ENCODE assay signal across 9 cellular contexts in the genomic region with DNA sequence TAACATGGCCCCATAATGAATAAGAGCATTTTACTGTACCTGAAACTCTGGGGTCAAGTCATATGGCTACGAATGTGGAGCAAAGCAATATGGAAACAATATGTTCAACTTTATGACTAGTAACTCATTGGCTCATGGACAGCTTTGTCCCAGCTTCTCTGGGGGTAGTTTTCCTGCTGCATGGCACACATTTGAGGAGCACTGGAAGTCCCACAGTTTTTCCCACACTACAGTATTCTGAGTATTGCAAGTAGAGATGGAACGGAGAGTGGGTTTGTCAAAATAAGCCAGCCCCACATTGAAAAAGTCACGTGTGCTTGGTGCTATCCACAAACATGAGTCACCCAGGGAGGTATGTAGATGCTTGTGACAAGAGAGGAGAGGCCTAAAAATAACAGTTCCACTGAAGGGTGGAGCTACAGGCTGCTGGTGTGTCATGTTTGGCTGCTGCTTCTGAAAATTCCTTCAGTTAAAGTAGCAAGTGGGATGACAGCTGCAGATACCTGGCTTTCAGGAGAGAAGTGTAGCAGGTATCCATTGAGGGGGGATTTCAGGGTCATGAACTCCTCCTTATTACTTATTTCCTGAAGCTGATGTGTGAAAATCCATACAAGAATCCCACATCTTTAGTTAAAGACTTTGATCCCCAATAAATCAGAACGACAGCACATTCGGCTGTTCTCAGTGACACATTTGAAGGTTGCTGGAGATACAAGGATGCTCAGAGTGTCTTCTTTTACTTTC. TPM values are rescaled to one million over a fixed set of nuclear protein-coding genes. Genes with fewer than 3 reads are reported as not detected.
DNase-seq lines count a peak whose midpoint lies in the region; ATAC-seq, FAIRE-seq and TF ChIP-seq lines count a peak whose summit lies in the region.
"Had no signal": no experiment of that assay in that cellular context is flagged by ENCODE, and none has a peak within 500 bp of the region (broad histone marks: within the 10 kb centered on the region; RNA-seq: fewer than 3 reads in every experiment).

No MANE protein-coding gene starts in this region.

- no peak for TF ChIP-seq POLR2A in suprapubic skin (IDR thresholded peaks at IDR 0.05)

- no peak for TF ChIP-seq CTCF in suprapubic skin (IDR thresholded peaks at IDR 0.05)

- H3K4me1 ChIP-seq in suprapubic skin, result peaks cover 25% of the 10 kb centered on the region

- no peaks in the 10 kb centered on the region for H3K9me3 ChIP-seq in suprapubic skin

- H3K4me3 ChIP-seq in suprapubic skin, result no peak overlapping the region

- H3K27ac ChIP-seq in suprapubic skin, result peak overlapping the region; percentile 40

- H3K27me3 ChIP-seq in suprapubic skin, result no peaks in the 10 kb centered on the region

- ATAC-seq in activated CD4-positive, CD25-positive, alpha-beta regulatory T cell treated with anti-CD3 and anti-CD28 coated beads, Interleukin-2, amount 50 U/mL, for 24 hours, result no peak

- peak; percentile 82 for DNase-seq in HTR-8/SVneo (ENCODE audit: insufficient read length, low spot score)
- peak; percentile 91 for DNase-seq in amniotic epithelial cell (ENCODE audit: low read depth)
- DNase-seq in iris pigment epithelial cell (ENCODE audit: low read depth), result peak; percentile 97
- DNase-seq in suprapubic skin (ENCODE audit: low spot score in 2 of 2), result peak in 1 of 2 donors; percentile 66
- no peak for DNase-seq in G401 (ENCODE audit: low spot score)
- DNase-seq in stimulated activated CD4-positive, alpha-beta T cell treated with anti-CD3 and anti-CD28 coated beads, Interleukin-4, amount 100 ng/mL, for 1 hour, result no peak
- DNase-seq in NCI-H1092 treated with DMSO at 0.1 percent for 48 hours (lab: John Stamatoyannopoulos, UW), result no peak
- DNase-seq: activated CD4-positive, alpha-beta T cell treated with anti-CD3 and anti-CD28 coated beads, Interleukin-2, amount 50 U/mL, for 1 hour had no signal

- 38% methylated on average over 5 of the region's 5 CpGs for WGBS in suprapubic skin

- no peak for TF ChIP-seq EP300 in suprapubic skin (IDR thresholded peaks at IDR 0.05)

- H3K36me3 ChIP-seq in suprapubic skin, result no peaks in the 10 kb centered on the region

- FAIRE-seq in HTR-8/SVneo (lab: Jason Lieb, UNC), result peak; percentile 52

- in situ Hi-C loops in G401 (cut with HindIII; ENCODE audit: low sequenced_read_pairs), result no loop called here

RNA-seq across cellular contexts. Expression of a gene that starts 48.3 kb away (rescaled TPM):
- total RNA-seq in suprapubic skin, result not detected
- 0.03 TPM in 1 of 2 replicates, not detected in the other for total RNA-seq in G401 (2014; rRNA removed; shearing (Covaris generic))

Comparison
In these comparisons a context has a peak if more than half of its experiments do, and no peak if none do; other contexts are left out.
1. DNase-seq: peak in HTR-8/SVneo (single experiment), amniotic epithelial cell (single experiment) and iris pigment epithelial cell (single experiment); none in G401 (single experiment), stimulated activated CD4-positive, alpha-beta T cell treated with anti-CD3 and anti-CD28 coated beads, Interleukin-4, amount 100 ng/mL, for 1 hour (single experiment) and NCI-H1092 treated with DMSO at 0.1 percent for 48 hours (single experiment).